ENCODE assay signal across 8 cellular contexts in the genomic region with DNA sequence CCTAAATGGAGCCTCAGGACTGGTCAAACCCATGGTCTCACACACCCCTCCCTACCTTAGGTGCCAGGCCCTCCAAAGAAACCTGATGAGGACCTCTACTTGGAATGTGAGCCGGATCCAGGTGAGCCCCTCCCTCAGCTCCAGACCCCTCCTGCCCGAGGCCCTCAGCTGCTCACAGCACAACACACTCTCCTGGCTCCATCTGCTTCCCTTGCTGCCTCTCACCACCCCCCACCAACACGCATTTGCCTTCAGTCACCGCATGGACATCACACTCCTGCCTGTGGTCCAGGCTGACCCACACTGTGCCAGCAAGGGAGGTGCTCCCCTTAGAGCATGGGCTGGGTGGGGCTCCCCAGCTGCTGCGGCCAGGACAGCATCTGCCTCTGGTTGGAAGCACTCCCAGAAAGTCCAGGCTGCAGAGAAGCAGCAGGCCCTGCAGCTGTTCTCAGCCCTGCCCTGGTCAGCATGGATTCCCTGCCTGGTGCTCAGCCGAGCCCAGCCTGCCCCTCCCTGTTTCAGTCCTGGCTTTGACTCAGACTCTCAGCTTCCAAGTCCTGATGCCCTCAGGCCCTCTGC. TPM values are rescaled to one million over a fixed set of nuclear protein-coding genes. Genes with fewer than 3 reads are reported as not detected.
DNase-seq lines count a peak whose midpoint lies in the region; ATAC-seq and TF ChIP-seq lines count a peak whose summit lies in the region.

No MANE protein-coding gene starts in this region.

- no peak for ATAC-seq in HG03521 (IDR thresholded peaks at IDR 0.05; ENCODE audit: unreplicated experiment)

- DNase-seq in NCI-H2081 (lab: John Stamatoyannopoulos, UW) (peak; percentile 20 to 59), NCI-H2081 treated with DMSO at 0.1 percent for 48 hours (lab: John Stamatoyannopoulos, UW) (no peak), MCF 10A (ENCODE audit: unreplicated experiment) (peak; percentile 96), DMS153 treated with DMSO at 0.1 percent for 48 hours (lab: John Stamatoyannopoulos, UW; ENCODE audit: unreplicated experiment) (no peak), DMS153 (lab: John Stamatoyannopoulos, UW) (no peak)

- H3K27ac ChIP-seq in layer of hippocampus (ENCODE audit: low read depth, low read length): peak overlapping the region; percentile 100
- H3K27ac ChIP-seq in temporal lobe (ENCODE audit: low read depth, low read length): peak overlapping the region; percentile 95

- no TSS peak for BruUV-seq in MCF 10A (replicated peaks; lab: Mats Ljungman, UMichigan)

- TF ChIP-seq CTCF in MCF 10A (IDR thresholded peaks at IDR 0.05; ENCODE audit: unreplicated experiment): no peak

- no peaks in the 10 kb centered on the region for H3K27me3 ChIP-seq in layer of hippocampus (ENCODE audit: control insufficient read depth, insufficient read depth, low read length)

- H3K9me3 Mint-ChIP-seq in MCF 10A (ENCODE audit: unreplicated experiment): no peaks in the 10 kb centered on the region

- H3K27me3 Mint-ChIP-seq in MCF 10A (ENCODE audit: insufficient read depth, unreplicated experiment): no peaks in the 10 kb centered on the region

- H3K27ac Mint-ChIP-seq in MCF 10A (ENCODE audit: low read depth, unreplicated experiment): peak overlapping the region; percentile 89

- H3K36me3 Mint-ChIP-seq in MCF 10A (ENCODE audit: insufficient read depth, unreplicated experiment): no peaks in the 10 kb centered on the region

- H3K4me3 Mint-ChIP-seq in MCF 10A (ENCODE audit: unreplicated experiment): peak overlapping the region; percentile 49

- POLR2A ChIA-PET in MCF 10A (lab: Yijun Ruan, JAX): interaction anchor here (0.5 to 16.8 kb wide), 18 partner anchors 12 to 758 kb away, joined by 3 to 287 read pairs (median 5); a partner anchor contains a TSS

- peaks cover 31% of the 10 kb centered on the region for H3K4me1 Mint-ChIP-seq in MCF 10A (ENCODE audit: insufficient read depth, unreplicated experiment)

- CTCF ChIA-PET in MCF 10A (lab: Yijun Ruan, JAX): interaction anchor here (0.7 to 1.5 kb wide), 7 partner anchors 14 to 121 kb away, joined by 3 to 7 read pairs (median 3); no protein-coding TSS in a partner anchor

- intact Hi-C loops in MCF 10A (cut with micrococcal nuclease): loop anchor here (2.0 kb wide), 1 partner anchor 71 kb away; no protein-coding TSS in a partner anchor

RNA-seq across cellular contexts. Expression of a gene that starts 15.1 kb away (rescaled TPM):
- total RNA-seq in MCF 10A (2022): 0.84 and 2.2 TPM in 2 replicates
- total RNA-seq in temporal lobe: 0.74 TPM

RNA-seq across cellular contexts. Expression of a gene that starts 23.4 kb away (rescaled TPM):
- total RNA-seq in MCF 10A (2022): 173 and 188 TPM in 2 replicates
- total RNA-seq in temporal lobe: 7.6 TPM

Comparison
In these comparisons a context has a peak if more than half of its experiments do, and no peak if none do; other contexts are left out.
1. DNase-seq: peak in NCI-H2081 (2 of 2) and MCF 10A (single experiment); none in NCI-H2081 treated with DMSO at 0.1 percent for 48 hours (single experiment), DMS153 treated with DMSO at 0.1 percent for 48 hours (single experiment) and DMS153 (single experiment).
2. RNA of a gene that starts 23.4 kb away (total RNA-seq): 173 to 188 TPM in MCF 10A; 7.6 TPM in temporal lobe (single experiment); every median in the first group is over 10 times any median in the second.